Comparison of ENCODE assay signal across 9 cellular contexts in genomic region chr20:47352332-47353223, GRCh38. TPM values are rescaled to one million over a fixed set of nuclear protein-coding genes. Genes with fewer than 3 reads are reported as not detected.
DNase-seq lines count a peak whose midpoint lies in the region; ATAC-seq and TF ChIP-seq lines count a peak whose summit lies in the region.
"Had no signal": no experiment of that assay in that cellular context is flagged by ENCODE, and none has a peak within 500 bp of the region (broad histone marks: within the 10 kb centered on the region; RNA-seq: fewer than 3 reads in every experiment).

No MANE protein-coding gene starts in this region.

- peak overlapping the region in 3 of 5 donors; percentile 13 to 46 (median 31) for H3K9ac ChIP-seq in subcutaneous abdominal adipose tissue (ENCODE audit: low read length in 5 of 5)

- no peaks in the 10 kb centered on the region for H3K9me3 ChIP-seq in iPS DF 6.9 (ENCODE audit: control insufficient read depth, insufficient read depth, low read length)
- H3K9me3 ChIP-seq in subcutaneous abdominal adipose tissue (ENCODE audit: control insufficient read depth in 5 of 5, low read length in 5 of 5) = no peaks in the 10 kb centered on the region

- H3K4me3 ChIP-seq in iPS DF 6.9 (ENCODE audit: low read length) (no peak overlapping the region), subcutaneous abdominal adipose tissue (ENCODE audit: low read depth in 1 of 5, low read length in 5 of 5) (peak overlapping the region in 4 of 5 donors; percentile 26 to 45 (median 38))

- H3K27me3 ChIP-seq in iPS DF 6.9 (ENCODE audit: control insufficient read depth, insufficient read depth, low read length) (no peaks in the 10 kb centered on the region), subcutaneous abdominal adipose tissue (ENCODE audit: control insufficient read depth in 5 of 5, insufficient read depth in 4 of 5, low read length in 5 of 5) (no peaks in the 10 kb centered on the region)

- H3K9me3 Mint-ChIP-seq in activated naive CD4-positive, alpha-beta T cell treated with anti-CD3 and anti-CD28 coated beads for 36 hours = no peaks in the 10 kb centered on the region
- H3K9me3 Mint-ChIP-seq in activated naive CD8-positive, alpha-beta T cell treated with anti-CD3 and anti-CD28 coated beads, Interleukin-2, amount 10 ng/mL, durations not matched to agents 7 days and 5 days = no peaks in the 10 kb centered on the region
- H3K9me3 Mint-ChIP-seq in endothelial cell (ENCODE audit: unreplicated experiment) = no peaks in the 10 kb centered on the region
- H3K9me3 Mint-ChIP-seq: brain had no signal

- no CpG with 5 or more reads among the region's 13 CpGs for WGBS in iPS DF 6.9 (ENCODE audit: insufficient coverage, insufficient read length)

- DNase-seq in activated naive CD4-positive, alpha-beta T cell treated with anti-CD3 and anti-CD28 coated beads for 36 hours = no peak
- DNase-seq in activated naive CD4-positive, alpha-beta T cell (lab: John Stamatoyannopoulos, UW) = no peak
- no peak for DNase-seq in activated naive CD8-positive, alpha-beta T cell treated with anti-CD3 and anti-CD28 coated beads, Interleukin-2, amount 10 ng/mL, durations not matched to agents 7 days and 5 days
- no peak for DNase-seq in iPS DF 6.9 (ENCODE audit: low read depth, low spot score)
- DNase-seq in GDM1 (lab: John Stamatoyannopoulos, UW) = no peak
- no peak for DNase-seq in activated gamma-delta T cell (lab: John Stamatoyannopoulos, UW)
- no peak for DNase-seq in endothelial cell (ENCODE audit: low spot score)

- TF ChIP-seq CTCF in endothelial cell (IDR thresholded peaks at IDR 0.05; ENCODE audit: unreplicated experiment) = no peak

- H3K36me3 Mint-ChIP-seq in activated naive CD4-positive, alpha-beta T cell treated with anti-CD3 and anti-CD28 coated beads for 36 hours (ENCODE audit: low read depth) = peaks cover 15% of the 10 kb centered on the region
- H3K36me3 Mint-ChIP-seq in activated naive CD8-positive, alpha-beta T cell treated with anti-CD3 and anti-CD28 coated beads, Interleukin-2, amount 10 ng/mL, durations not matched to agents 7 days and 5 days = peaks cover 28% of the 10 kb centered on the region
- H3K36me3 Mint-ChIP-seq in endothelial cell (ENCODE audit: low read depth, unreplicated experiment) = peaks cover 3% of the 10 kb centered on the region

- H3K4me1 Mint-ChIP-seq in activated naive CD4-positive, alpha-beta T cell treated with anti-CD3 and anti-CD28 coated beads for 36 hours (ENCODE audit: low read depth) = peaks cover 21% of the 10 kb centered on the region
- peaks cover 39% of the 10 kb centered on the region for H3K4me1 Mint-ChIP-seq in activated naive CD8-positive, alpha-beta T cell treated with anti-CD3 and anti-CD28 coated beads, Interleukin-2, amount 10 ng/mL, durations not matched to agents 7 days and 5 days
- H3K4me1 Mint-ChIP-seq in endothelial cell (ENCODE audit: unreplicated experiment) = peaks cover 28% of the 10 kb centered on the region
- H3K4me1 Mint-ChIP-seq: brain had no signal

- POLR2A ChIA-PET in activated naive CD8-positive, alpha-beta T cell treated with anti-CD3 and anti-CD28 coated beads, Interleukin-2, amount 10 ng/mL, durations not matched to agents 7 days and 5 days (lab: Charles Lee) = interaction anchor here (0.7 to 1.4 kb wide), 2 partner anchors 12 to 31 kb away, joined by 3 read pairs; no protein-coding TSS in a partner anchor

- H3K27ac ChIP-seq in iPS DF 6.9 (ENCODE audit: low read length) (peak overlapping the region; percentile 51), subcutaneous abdominal adipose tissue (ENCODE audit: low read depth, low read length) (peak overlapping the region; percentile 100)

- peak overlapping the region; percentile 46 for H3K27ac Mint-ChIP-seq in activated naive CD4-positive, alpha-beta T cell treated with anti-CD3 and anti-CD28 coated beads for 36 hours
- peak overlapping the region; percentile 76 for H3K27ac Mint-ChIP-seq in activated naive CD8-positive, alpha-beta T cell treated with anti-CD3 and anti-CD28 coated beads, Interleukin-2, amount 10 ng/mL, durations not matched to agents 7 days and 5 days
- H3K27ac Mint-ChIP-seq in endothelial cell (ENCODE audit: unreplicated experiment) = no peak overlapping the region
- H3K27ac Mint-ChIP-seq: brain had no signal

- H3K4me1 ChIP-seq in iPS DF 6.9 (ENCODE audit: control insufficient read depth, insufficient read depth, low read length) (peaks cover 12% of the 10 kb centered on the region), subcutaneous abdominal adipose tissue (ENCODE audit: control insufficient read depth in 5 of 5, insufficient read depth in 5 of 5, low read length in 5 of 5) (peaks cover 12 to 99% (median 86%) of the 10 kb centered on the region in 5 donors)

- CTCF ChIA-PET in activated naive CD4-positive, alpha-beta T cell treated with anti-CD3 and anti-CD28 coated beads for 36 hours (lab: Charles Lee) = interaction anchor here (1.0 to 2.6 kb wide), 7 partner anchors 19 to 156 kb away, joined by 3 to 17 read pairs (median 4); no protein-coding TSS in a partner anchor

- H3K36me3 ChIP-seq in iPS DF 6.9 (ENCODE audit: control insufficient read depth, insufficient read depth, low read length) (no peaks in the 10 kb centered on the region), subcutaneous abdominal adipose tissue (ENCODE audit: control insufficient read depth in 5 of 5, insufficient read depth in 5 of 5, low read length in 5 of 5) (no peaks in the 10 kb centered on the region)

- no peak for ATAC-seq in activated naive CD8-positive, alpha-beta T cell treated with anti-CD3 and anti-CD28 coated beads, Interleukin-2, amount 10 ng/mL, durations not matched to agents 7 days and 5 days (ENCODE audit: low read depth)

- peak overlapping the region; percentile 62 for H3K4me3 Mint-ChIP-seq in activated naive CD4-positive, alpha-beta T cell treated with anti-CD3 and anti-CD28 coated beads for 36 hours
- H3K4me3 Mint-ChIP-seq in activated naive CD8-positive, alpha-beta T cell treated with anti-CD3 and anti-CD28 coated beads, Interleukin-2, amount 10 ng/mL, durations not matched to agents 7 days and 5 days = no peak overlapping the region
- no peak overlapping the region for H3K4me3 Mint-ChIP-seq in endothelial cell (ENCODE audit: unreplicated experiment)
- H3K4me3 Mint-ChIP-seq: brain had no signal

- intact Hi-C loops in activated naive CD4-positive, alpha-beta T cell treated with anti-CD3 and anti-CD28 coated beads for 36 hours (cut with micrococcal nuclease) = no loop called here

- no peaks in the 10 kb centered on the region for H3K27me3 Mint-ChIP-seq in activated naive CD4-positive, alpha-beta T cell treated with anti-CD3 and anti-CD28 coated beads for 36 hours (ENCODE audit: low read depth)
- H3K27me3 Mint-ChIP-seq in activated naive CD8-positive, alpha-beta T cell treated with anti-CD3 and anti-CD28 coated beads, Interleukin-2, amount 10 ng/mL, durations not matched to agents 7 days and 5 days = no peaks in the 10 kb centered on the region
- H3K27me3 Mint-ChIP-seq in endothelial cell (ENCODE audit: unreplicated experiment) = peaks cover 5% of the 10 kb centered on the region

RNA-seq across cellular contexts. Expression of gene ZMYND8, which starts 3.9 kb away (rescaled TPM):
- total RNA-seq in activated naive CD4-positive, alpha-beta T cell treated with anti-CD3 and anti-CD28 coated beads for 36 hours = 10 to 100 TPM; 30.3 to 33.0 TPM
- 10 to 100 TPM; 51.0 to 51.5 TPM for total RNA-seq in activated naive CD8-positive, alpha-beta T cell treated with anti-CD3 and anti-CD28 coated beads, Interleukin-2, amount 10 ng/mL, durations not matched to agents 7 days and 5 days
- 109 TPM for total RNA-seq in endothelial cell (ENCODE audit: unreplicated experiment)
